In the genomic region with DNA sequence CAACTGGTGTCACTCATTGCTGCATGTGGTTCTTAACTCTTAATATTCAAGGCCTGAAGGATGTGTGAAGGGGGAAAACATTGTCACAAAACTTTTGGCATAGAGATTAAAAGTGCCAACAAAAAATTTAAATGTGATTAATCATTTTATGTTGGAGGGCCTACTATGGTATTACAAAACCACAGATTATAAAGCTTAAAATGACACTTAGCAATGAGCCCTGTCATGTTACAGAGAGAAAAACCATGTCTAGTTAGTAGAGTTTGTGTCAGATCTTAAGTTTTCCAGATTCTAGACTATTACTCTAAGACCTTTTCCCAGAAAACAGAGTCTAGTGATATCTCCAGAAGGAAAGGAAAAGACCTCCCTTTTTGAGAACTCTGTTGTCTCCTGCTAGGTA, we compare ENCODE assay signal across 1 cellular context.
TF ChIP-seq lines count a peak whose summit lies in the region.

No MANE protein-coding gene starts in this region.

TF ChIP-seq in GM23338, 12 proteins besides CTCF, POLR2A, EP300 and RAD21 (continued from another document):
- TF ChIP-seq ZNF331 (CRISPR knock-in tag; IDR thresholded peaks at IDR 0.05; ENCODE audit: low read depth) (no peak), CREB1 (CRISPR knock-in tag; IDR thresholded peaks at IDR 0.05; ENCODE audit: low read depth) (no peak), NANOG (IDR thresholded peaks at IDR 0.05; ENCODE audit: borderline replicate concordance) (no peak), ZNF114 (CRISPR knock-in tag; IDR thresholded peaks at IDR 0.05) (no peak), EZH2phosphoT487 (IDR thresholded peaks at IDR 0.05; ENCODE audit: unreplicated experiment) (no peak), JUNB (IDR thresholded peaks at IDR 0.05; ENCODE audit: unreplicated experiment) (no peak), STAT1 (IDR thresholded peaks at IDR 0.05; ENCODE audit: unreplicated experiment) (no peak)
- TF ChIP-seq, protein P1, sequence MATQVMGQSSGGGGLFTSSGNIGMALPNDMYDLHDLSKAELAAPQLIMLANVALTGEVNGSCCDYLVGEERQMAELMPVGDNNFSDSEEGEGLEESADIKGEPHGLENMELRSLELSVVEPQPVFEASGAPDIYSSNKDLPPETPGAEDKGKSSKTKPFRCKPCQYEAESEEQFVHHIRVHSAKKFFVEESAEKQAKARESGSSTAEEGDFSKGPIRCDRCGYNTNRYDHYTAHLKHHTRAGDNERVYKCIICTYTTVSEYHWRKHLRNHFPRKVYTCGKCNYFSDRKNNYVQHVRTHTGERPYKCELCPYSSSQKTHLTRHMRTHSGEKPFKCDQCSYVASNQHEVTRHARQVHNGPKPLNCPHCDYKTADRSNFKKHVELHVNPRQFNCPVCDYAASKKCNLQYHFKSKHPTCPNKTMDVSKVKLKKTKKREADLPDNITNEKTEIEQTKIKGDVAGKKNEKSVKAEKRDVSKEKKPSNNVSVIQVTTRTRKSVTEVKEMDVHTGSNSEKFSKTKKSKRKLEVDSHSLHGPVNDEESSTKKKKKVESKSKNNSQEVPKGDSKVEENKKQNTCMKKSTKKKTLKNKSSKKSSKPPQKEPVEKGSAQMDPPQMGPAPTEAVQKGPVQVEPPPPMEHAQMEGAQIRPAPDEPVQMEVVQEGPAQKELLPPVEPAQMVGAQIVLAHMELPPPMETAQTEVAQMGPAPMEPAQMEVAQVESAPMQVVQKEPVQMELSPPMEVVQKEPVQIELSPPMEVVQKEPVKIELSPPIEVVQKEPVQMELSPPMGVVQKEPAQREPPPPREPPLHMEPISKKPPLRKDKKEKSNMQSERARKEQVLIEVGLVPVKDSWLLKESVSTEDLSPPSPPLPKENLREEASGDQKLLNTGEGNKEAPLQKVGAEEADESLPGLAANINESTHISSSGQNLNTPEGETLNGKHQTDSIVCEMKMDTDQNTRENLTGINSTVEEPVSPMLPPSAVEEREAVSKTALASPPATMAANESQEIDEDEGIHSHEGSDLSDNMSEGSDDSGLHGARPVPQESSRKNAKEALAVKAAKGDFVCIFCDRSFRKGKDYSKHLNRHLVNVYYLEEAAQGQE (IDR thresholded peaks at IDR 0.05; ENCODE audit: unreplicated experiment): no peak
TF ChIP-seq in GM23338: peak in this region for 0.
